8 cellular contexts compared by ENCODE assay signal in the genomic region with DNA sequence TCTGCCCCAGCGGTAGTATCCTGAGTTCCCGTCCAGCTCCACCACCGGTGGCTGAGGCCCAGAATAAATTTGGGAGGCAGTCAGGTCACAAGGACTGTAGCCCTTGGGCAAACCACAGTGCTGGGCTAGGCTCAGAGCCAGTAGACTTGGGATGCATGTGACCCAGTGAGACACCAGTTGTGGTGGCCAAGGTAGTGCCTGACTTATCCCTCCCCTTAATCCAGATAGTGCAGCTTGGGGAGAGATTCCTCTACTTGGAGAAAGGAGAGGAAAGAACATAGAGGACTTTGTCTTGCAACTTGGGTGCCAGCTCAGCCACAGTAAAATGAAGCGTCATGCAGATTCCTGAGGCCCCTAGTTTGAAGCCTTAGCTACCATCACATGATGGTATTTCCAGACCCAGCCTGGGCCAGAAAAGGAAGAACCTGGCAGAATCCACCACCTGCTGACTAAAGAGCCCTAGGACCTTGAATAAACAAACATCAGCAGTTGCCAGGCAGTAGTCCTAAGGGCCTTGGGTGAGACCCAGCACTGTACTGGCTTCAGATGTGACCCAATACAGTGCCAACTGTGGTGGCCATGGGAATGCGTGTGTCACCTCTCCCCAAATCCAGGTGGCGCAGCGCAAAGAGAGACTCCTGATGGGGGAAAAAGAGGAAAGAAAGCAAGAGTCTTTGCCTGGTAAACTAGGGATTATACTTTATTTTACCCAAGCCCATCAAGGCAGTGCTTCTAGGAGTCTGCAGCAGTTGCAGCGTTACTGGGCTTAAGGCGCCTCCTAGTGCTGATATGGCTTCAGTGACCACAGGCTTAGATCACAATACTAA. TPM values are rescaled to one million over a fixed set of nuclear protein-coding genes. Genes with fewer than 3 reads are reported as not detected.
DNase-seq lines count a peak whose midpoint lies in the region; ATAC-seq and TF ChIP-seq lines count a peak whose summit lies in the region.

No MANE protein-coding gene starts in this region.

- H3K9me2 ChIP-seq in neural cell (ENCODE audit: insufficient read depth, low read length) = no peaks in the 10 kb centered on the region

- CTCF ChIA-PET in Caco-2 (lab: Charles Lee) = interaction anchor here (3.4 kb wide), 1 partner anchor 60 kb away, joined by 11 read pairs; no protein-coding TSS in a partner anchor

- POLR2A ChIA-PET in Caco-2 (lab: Charles Lee) = no interaction called here

- BruUV-seq in Caco-2 (replicated peaks; lab: Mats Ljungman, UMichigan) = no TSS peak

- H3K4me1 ChIP-seq in Caco-2 (no peaks in the 10 kb centered on the region; the same call in 1 of the 2 replicates), subcutaneous abdominal adipose tissue (ENCODE audit: control insufficient read depth in 5 of 5, insufficient read depth in 5 of 5, low read length in 5 of 5) (peaks cover 4 to 19% (median 12%) of the 10 kb centered on the region in 5 donors)

- H3K36me3 ChIP-seq in Caco-2 (ENCODE audit: control insufficient read depth, insufficient read depth, low read length) (no peaks in the 10 kb centered on the region), neural cell (ENCODE audit: insufficient read depth, low read length) (no peaks in the 10 kb centered on the region), subcutaneous abdominal adipose tissue (ENCODE audit: control insufficient read depth in 5 of 5, insufficient read depth in 5 of 5, low read length in 5 of 5) (no peaks in the 10 kb centered on the region)

- H3K4me2 ChIP-seq in neural cell (ENCODE audit: low read length) = no peak overlapping the region

- TF ChIP-seq EP300 in neural cell (conservative IDR thresholded peaks at IDR 0.05; ENCODE audit: poor library complexity, severe bottlenecking) = no peak

- TF ChIP-seq CTCF in Caco-2 (IDR thresholded peaks at IDR 0.05; ENCODE audit: insufficient read depth in 1 of 2, low read depth in 1 of 2, low read length in 1 of 2, severe bottlenecking in 1 of 2, unreplicated experiment in 1 of 2) (peak; percentile 97 to 98), neural cell (IDR thresholded peaks at IDR 0.05; ENCODE audit: poor library complexity, severe bottlenecking) (peak; percentile 82)

- H3K79me2 ChIP-seq in neural cell (replicated peaks; ENCODE audit: insufficient read depth, low read length) = no peaks in the 10 kb centered on the region

- peak; percentile 87 for TF ChIP-seq RAD21 in neural cell (conservative IDR thresholded peaks at IDR 0.05)

- H3K4me3 ChIP-seq in Caco-2 (ENCODE audit: low read depth, low read length) = no peak overlapping the region
- H3K4me3 ChIP-seq in neural cell (ENCODE audit: low read length) = no peak overlapping the region
- H3K4me3 ChIP-seq in subcutaneous abdominal adipose tissue (ENCODE audit: low read depth in 1 of 5, low read length in 5 of 5) = peak overlapping the region in 2 of 5 donors; percentile 11 to 46

- H3K27me3 Mint-ChIP-seq in Caco-2 (ENCODE audit: insufficient read depth, unreplicated experiment) = peaks cover 11% of the 10 kb centered on the region

- peaks cover 5% of the 10 kb centered on the region for H3K4me1 Mint-ChIP-seq in Caco-2 (ENCODE audit: low read depth, unreplicated experiment)

- H3K9me3 Mint-ChIP-seq in Caco-2 (ENCODE audit: unreplicated experiment) = no peaks in the 10 kb centered on the region

- H3K27ac Mint-ChIP-seq in Caco-2 (ENCODE audit: unreplicated experiment) = no peak overlapping the region

- H3K4me3 Mint-ChIP-seq in Caco-2 (ENCODE audit: unreplicated experiment) = no peak overlapping the region

- H3K36me3 Mint-ChIP-seq in Caco-2 (ENCODE audit: insufficient read depth, unreplicated experiment) = no peaks in the 10 kb centered on the region

- no peaks in the 10 kb centered on the region for H3K27me3 ChIP-seq in Caco-2 (replicated peaks; ENCODE audit: control insufficient read depth, insufficient read depth, low read length)
- no peaks in the 10 kb centered on the region for H3K27me3 ChIP-seq in neural cell (ENCODE audit: insufficient read depth, low read depth, low read length)
- no peaks in the 10 kb centered on the region for H3K27me3 ChIP-seq in subcutaneous abdominal adipose tissue (ENCODE audit: control insufficient read depth in 5 of 5, insufficient read depth in 4 of 5, low read length in 5 of 5)

- ATAC-seq in GM21367 (IDR thresholded peaks at IDR 0.05; ENCODE audit: unreplicated experiment) = peak; percentile 92

- no peaks in the 10 kb centered on the region for H4K20me1 ChIP-seq in neural cell (ENCODE audit: insufficient read depth)

- intact Hi-C loops in Caco-2 (cut with micrococcal nuclease; ENCODE audit: unreplicated experiment) = loop anchor here (1.0 to 5.0 kb wide), 10 partner anchors 55 to 527 kb away; partner anchors contain the start of genes ACAT1, ATM, C11orf65 and EXPH5

- H3K9ac ChIP-seq in neural cell (ENCODE audit: low read length) = no peak overlapping the region
- H3K9ac ChIP-seq in subcutaneous abdominal adipose tissue (ENCODE audit: low read length in 5 of 5) = no peak overlapping the region

- H2AFZ ChIP-seq in neural cell (ENCODE audit: low read depth, low read length) = no peak overlapping the region

- H3K9me3 ChIP-seq in Caco-2 = no peaks in the 10 kb centered on the region
- no peaks in the 10 kb centered on the region for H3K9me3 ChIP-seq in neural cell (ENCODE audit: low read length)
- no peaks in the 10 kb centered on the region for H3K9me3 ChIP-seq in subcutaneous abdominal adipose tissue (ENCODE audit: control insufficient read depth in 5 of 5, low read length in 5 of 5)

- H3F3A ChIP-seq in neural cell (ENCODE audit: insufficient read depth, low read length, poor library complexity, severe bottlenecking) = no peaks in the 10 kb centered on the region

- H3K27ac ChIP-seq in neural cell (ENCODE audit: low read length) = no peak overlapping the region
- H3K27ac ChIP-seq in subcutaneous abdominal adipose tissue (ENCODE audit: low read depth, low read length) = peak overlapping the region; percentile 69

- DNase-seq in Caco-2 (peak; percentile 82 to 84), HUDEP-2 (lab: John Stamatoyannopoulos, UW; ENCODE audit: unreplicated experiment in 76 of 76) (peak in 48 of 76 experiments; percentile 3 to 65 (median 28)), OCI-M2 (lab: John Stamatoyannopoulos, UW; ENCODE audit: unreplicated experiment) (peak; percentile 9), fibroblast of peridontal ligament (ENCODE audit: extremely low read depth) (peak; percentile 91)
- DNase-seq in activated T-cell treated with anti-CD3 and anti-CD28 coated beads, Interleukin-2, amount 50 U/mL, for 48 hours = peak; percentile 69

TF ChIP-seq in neural cell, 6 proteins besides CTCF, POLR2A, EP300 and RAD21:
- TF ChIP-seq TAF1 (IDR thresholded peaks at IDR 0.05; ENCODE audit: low read depth) = no peak
- peak; percentile 84 for TF ChIP-seq SMC3 (conservative IDR thresholded peaks at IDR 0.05; ENCODE audit: poor library complexity)

RNA-seq across cellular contexts. Expression of gene DDX10, which starts 17.0 kb away (rescaled TPM):
- 72.5 and 78.3 TPM in 2 replicates for total RNA-seq in Caco-2 (2022)
- polyA plus RNA-seq in neural cell = 15.9 and 19.3 TPM in 2 replicates
- polyA minus RNA-seq in neural cell = 41.8 and 49.7 TPM in 2 replicates

RNA-seq across cellular contexts. Expression of gene EXPH5, which starts 54.3 kb away (rescaled TPM):
- 15.3 and 18.1 TPM in 2 replicates for total RNA-seq in Caco-2 (2022)
- polyA plus RNA-seq in neural cell = not detected in 2 replicates
- 0.24 TPM in 1 of 2 replicates, not detected in the other for polyA minus RNA-seq in neural cell

Comparison
In these comparisons a context has a peak if more than half of its experiments do, and no peak if none do; other contexts are left out.
1. DNase-seq: peak in every context shown above with its lines; median percentile 91 in fibroblast of peridontal ligament; 83 in Caco-2; 69 in activated T-cell treated with anti-CD3 and anti-CD28 coated beads, Interleukin-2, amount 50 U/mL, for 48 hours; 28 in HUDEP-2; 9 in OCI-M2.